In genomic region chr2:220114443-220114842, GRCh38 we compare ENCODE assay signal across 22 cellular contexts.
DNase-seq lines count a peak whose midpoint lies in the region.
"Had no signal": no experiment of that assay in that cellular context is flagged by ENCODE, and none has a peak within 500 bp of the region (broad histone marks: within the 10 kb centered on the region; RNA-seq: fewer than 3 reads in every experiment).

No MANE protein-coding gene starts in this region.

- no peaks in the 10 kb centered on the region for H3F3A ChIP-seq in GM23248 (ENCODE audit: insufficient read depth)

- no peak overlapping the region for H3K27ac ChIP-seq in GM23248

- H3K27me3 ChIP-seq in GM23248 (replicated peaks; ENCODE audit: insufficient read depth), result no peaks in the 10 kb centered on the region
- H3K27me3 ChIP-seq: BE2C had no signal

- H3K9ac ChIP-seq in GM23248, result no peak overlapping the region

- no peaks in the 10 kb centered on the region for H4K20me1 ChIP-seq in GM23248 (ENCODE audit: insufficient read depth)

- H3K4me2 ChIP-seq in GM23248 (ENCODE audit: unreplicated experiment), result no peak overlapping the region
- H3K4me2 ChIP-seq: GM23338 had no signal

- no peak overlapping the region for H2AFZ ChIP-seq in GM23248
- H2AFZ ChIP-seq: GM23338 had no signal

- no peaks in the 10 kb centered on the region for H3K79me2 ChIP-seq in GM23248 (ENCODE audit: insufficient read depth)

- peak; percentile 25 for DNase-seq in A172 (ENCODE audit: low spot score)
- DNase-seq in GM23248, result peak; percentile 18
- DNase-seq in M059J (ENCODE audit: low read depth), result peak; percentile 16
- peak; percentile 27 for DNase-seq in amniotic epithelial cell (ENCODE audit: low read depth)
- DNase-seq in NCI-H1105 (lab: John Stamatoyannopoulos, UW), result no peak
- DNase-seq in NCI-H510A (lab: John Stamatoyannopoulos, UW), result no peak
- no peak for DNase-seq in activated CD4-positive, alpha-beta T cell treated with anti-CD3 and anti-CD28 coated beads, Interleukin-2, amount 50 U/mL, for 1 hour
- DNase-seq: 8988T; ACHN; BE2C; C1 segment of cervical spinal cord; CD4-positive, CD25-positive, alpha-beta regulatory T cell; CD8-positive, alpha-beta memory T cell; COR-L47; DMS 273 treated with DMSO at 0.1 percent for 48 hours; DMS53; DND-41; EL; HCEC 1CT; IMR-90 had no signal

- WGBS in GM23248 (ENCODE audit: low coverage in 1 of 2, low lambda C conversion rate in 2 of 2, missing lambda C conversion rate in 2 of 2), 2 experiments, result 68 to 75% methylated on average over 1 of the region's 1 CpG

- no peak overlapping the region for H3K4me3 ChIP-seq in GM23248
- H3K4me3 ChIP-seq: GM23338, K562 had no signal

- no peaks in the 10 kb centered on the region for H3K9me2 ChIP-seq in GM23248 (ENCODE audit: insufficient read depth)

- H3K36me3 ChIP-seq in GM23248 (ENCODE audit: low read depth), result no peaks in the 10 kb centered on the region
- H3K36me3 ChIP-seq: BE2C had no signal

- in situ Hi-C loops in GM23248 (cut with MboI), result no loop called here

- no peaks in the 10 kb centered on the region for H3K9me3 ChIP-seq in GM23248 (ENCODE audit: low read depth)
- H3K9me3 ChIP-seq: BE2C had no signal

- H3K4me1 ChIP-seq in GM23248 (ENCODE audit: insufficient read depth), result no peaks in the 10 kb centered on the region
- H3K4me1 ChIP-seq: BE2C had no signal

Comparison
In these comparisons a context has a peak if more than half of its experiments do, and no peak if none do; other contexts are left out.
1. DNase-seq: peak in A172 (single experiment), GM23248 (single experiment), M059J (single experiment) and amniotic epithelial cell (single experiment); none in NCI-H1105 (single experiment), NCI-H510A (single experiment) and activated CD4-positive, alpha-beta T cell treated with anti-CD3 and anti-CD28 coated beads, Interleukin-2, amount 50 U/mL, for 1 hour (single experiment).